8 cellular contexts compared by ENCODE assay signal in the genomic region with DNA sequence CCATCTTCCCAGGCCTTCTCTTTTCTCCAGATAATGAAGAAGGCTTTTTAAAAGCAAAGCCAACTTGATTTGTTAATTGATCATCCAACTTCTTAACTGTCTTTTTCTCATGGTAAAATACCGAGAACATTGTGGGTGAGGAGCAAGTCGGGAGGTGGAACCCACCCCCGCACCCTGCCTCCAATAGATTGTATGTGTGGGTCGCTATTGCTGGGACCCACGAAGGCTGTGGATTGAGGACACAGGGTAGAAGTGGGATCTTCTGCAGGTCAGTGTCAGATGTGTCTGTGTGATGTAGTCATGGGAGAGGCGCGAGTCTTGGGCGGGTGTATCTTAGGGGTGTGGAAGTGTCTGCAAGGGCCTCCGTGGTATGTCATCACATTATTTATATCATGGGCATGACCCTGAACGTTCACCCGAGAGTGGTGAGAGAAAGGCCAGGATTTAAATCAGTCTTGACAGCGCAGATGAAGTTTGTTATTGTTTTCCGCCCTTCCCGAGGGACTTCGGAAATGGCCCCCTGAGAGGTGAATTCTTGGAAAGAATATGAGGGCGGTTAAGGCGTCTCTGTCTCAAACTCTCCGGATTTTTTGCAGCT. TPM values are rescaled to one million over a fixed set of nuclear protein-coding genes. Genes with fewer than 3 reads are reported as not detected.
DNase-seq lines count a peak whose midpoint lies in the region; ATAC-seq, FAIRE-seq and TF ChIP-seq lines count a peak whose summit lies in the region.

No MANE protein-coding gene starts in this region.

- H3K4me1 ChIP-seq in Loucy (ENCODE audit: insufficient read depth, low read length, poor library complexity, severe bottlenecking) (peaks cover 30% of the 10 kb centered on the region), heart left ventricle (peaks cover 0 to 25% (median 14%) of the 10 kb centered on the region in 12 donors)

- CTCF ChIA-PET in activated CD4-positive, alpha-beta T cell treated with anti-CD3 and anti-CD28 coated beads for 36 hours (lab: Charles Lee), result interaction anchor here (0.7 to 3.5 kb wide), 14 partner anchors 10 to 215 kb away, joined by 3 to 30 read pairs (median 4); a partner anchor contains a TSS
- CTCF ChIA-PET in activated naive CD4-positive, alpha-beta T cell treated with anti-CD3 and anti-CD28 coated beads for 36 hours (lab: Charles Lee), result interaction anchor here (0.9 to 3.6 kb wide), 17 partner anchors 8 to 98 kb away, joined by 3 to 57 read pairs (median 5); a partner anchor contains a TSS

- H3K27ac Mint-ChIP-seq in activated CD4-positive, alpha-beta T cell treated with anti-CD3 and anti-CD28 coated beads for 36 hours, result peak overlapping the region; percentile 94
- peak overlapping the region; percentile 91 for H3K27ac Mint-ChIP-seq in activated naive CD4-positive, alpha-beta T cell treated with anti-CD3 and anti-CD28 coated beads for 36 hours

- H3K27me3 ChIP-seq in Loucy (ENCODE audit: insufficient read depth, low read length, poor library complexity, severe bottlenecking), result no peaks in the 10 kb centered on the region
- no peaks in the 10 kb centered on the region for H3K27me3 ChIP-seq in heart left ventricle

- peak overlapping the region; percentile 67 for H3K4me2 ChIP-seq in Loucy (ENCODE audit: low read depth, low read length, poor library complexity, severe bottlenecking)

- H3K36me3 ChIP-seq in Loucy (ENCODE audit: insufficient read depth, low read length) (no peaks in the 10 kb centered on the region), heart left ventricle (no peaks in the 10 kb centered on the region)

- intact Hi-C loops in activated CD4-positive, alpha-beta T cell treated with anti-CD3 and anti-CD28 coated beads for 36 hours (cut with DNase I, micrococcal nuclease), result loop anchor here (5.0 to 10.0 kb wide), 2 partner anchors 54 to 1433 kb away; a partner anchor contains a TSS
- intact Hi-C loops in activated naive CD4-positive, alpha-beta T cell treated with anti-CD3 and anti-CD28 coated beads for 36 hours (cut with micrococcal nuclease), result loop anchor here (2.0 kb wide), 1 partner anchor 25 kb away; no protein-coding TSS in a partner anchor
- intact Hi-C loops in heart left ventricle (cut with DNase I), result loop anchor here in 8 of 10 donors (2.0 to 10.0 kb wide), 6 partner anchors 59 to 79 kb away; a partner anchor contains a TSS

- WGBS in heart left ventricle, 4 donors, result 14 to 15% (median 15%) methylated on average over 17 to 18 of the region's 18 CpGs

- H3K9me2 ChIP-seq in Loucy (replicated peaks; ENCODE audit: low read depth, low read length), result no peaks in the 10 kb centered on the region

- peak overlapping the region; percentile 91 for H3K4me3 ChIP-seq in Loucy (ENCODE audit: low read length, poor library complexity, severe bottlenecking)
- H3K4me3 ChIP-seq in heart left ventricle, result peak overlapping the region; percentile 69 to 95 (median 88)
- peak overlapping the region; percentile 79 for H3K4me3 ChIP-seq in retinal pigment epithelial cell (ENCODE audit: low read length)

- H3K4me3 Mint-ChIP-seq in activated CD4-positive, alpha-beta T cell treated with anti-CD3 and anti-CD28 coated beads for 36 hours, result peak overlapping the region; percentile 99
- peak overlapping the region; percentile 75 for H3K4me3 Mint-ChIP-seq in activated naive CD4-positive, alpha-beta T cell treated with anti-CD3 and anti-CD28 coated beads for 36 hours

- no peaks in the 10 kb centered on the region for H3K27me3 Mint-ChIP-seq in activated CD4-positive, alpha-beta T cell treated with anti-CD3 and anti-CD28 coated beads for 36 hours
- no peaks in the 10 kb centered on the region for H3K27me3 Mint-ChIP-seq in activated naive CD4-positive, alpha-beta T cell treated with anti-CD3 and anti-CD28 coated beads for 36 hours (ENCODE audit: low read depth)

- peak overlapping the region; percentile 70 for H2AFZ ChIP-seq in Loucy (ENCODE audit: low read length)

- peaks cover 12% of the 10 kb centered on the region for H3K36me3 Mint-ChIP-seq in activated CD4-positive, alpha-beta T cell treated with anti-CD3 and anti-CD28 coated beads for 36 hours (ENCODE audit: low read depth)
- H3K36me3 Mint-ChIP-seq in activated naive CD4-positive, alpha-beta T cell treated with anti-CD3 and anti-CD28 coated beads for 36 hours (ENCODE audit: low read depth), result peaks cover 8% of the 10 kb centered on the region

- peak; percentile 40 for DNase-seq in activated CD4-positive, alpha-beta T cell treated with anti-CD3 and anti-CD28 coated beads for 36 hours
- DNase-seq in activated CD4-positive, alpha-beta T cell treated with anti-CD3 and anti-CD28 coated beads for 1 hour, result no peak
- peak; percentile 39 for DNase-seq in activated naive CD4-positive, alpha-beta T cell treated with anti-CD3 and anti-CD28 coated beads for 36 hours
- DNase-seq in heart left ventricle (peak in 3 of 5 donors; percentile 27 to 54 (median 45)), retinal pigment epithelial cell (ENCODE audit: low read depth) (no peak), LoVo (ENCODE audit: low spot score) (no peak), RCC 7860 (ENCODE audit: low spot score) (no peak)

- TF ChIP-seq CTCF in Loucy (conservative IDR thresholded peaks at IDR 0.05; ENCODE audit: low read length) (no peak), heart left ventricle (IDR thresholded peaks at IDR 0.05) (no peak), retinal pigment epithelial cell (conservative IDR thresholded peaks at IDR 0.05; ENCODE audit: low read depth, low read length) (no peak)

- no peaks in the 10 kb centered on the region for H3F3A ChIP-seq in Loucy (ENCODE audit: low read depth)

- H3K27ac ChIP-seq in heart left ventricle, result peak overlapping the region; percentile 49 to 90 (median 80)

- POLR2A ChIA-PET in activated CD4-positive, alpha-beta T cell treated with anti-CD3 and anti-CD28 coated beads for 36 hours (lab: Charles Lee), result interaction anchor here (0.5 to 2.2 kb wide), 9 partner anchors 29 to 204 kb away, joined by 3 to 13 read pairs (median 3); no protein-coding TSS in a partner anchor

- peaks cover 38% of the 10 kb centered on the region for H3K79me2 ChIP-seq in Loucy (ENCODE audit: insufficient read depth, low read length)

- H3K9me3 Mint-ChIP-seq in activated CD4-positive, alpha-beta T cell treated with anti-CD3 and anti-CD28 coated beads for 36 hours (ENCODE audit: low read depth), result no peaks in the 10 kb centered on the region
- no peaks in the 10 kb centered on the region for H3K9me3 Mint-ChIP-seq in activated naive CD4-positive, alpha-beta T cell treated with anti-CD3 and anti-CD28 coated beads for 36 hours

- ATAC-seq in activated CD4-positive, alpha-beta T cell treated with anti-CD3 and anti-CD28 coated beads for 36 hours, result peak; percentile 31
- peak; percentile 58 to 70 (median 62) for ATAC-seq in heart left ventricle

- FAIRE-seq in RCC 7860 (lab: Jason Lieb, UNC), result no peak

- peak overlapping the region; percentile 60 for H3K9ac ChIP-seq in Loucy (ENCODE audit: low read depth, low read length, poor library complexity, severe bottlenecking)

- H4K20me1 ChIP-seq in Loucy (ENCODE audit: insufficient read depth, low read length, poor library complexity, severe bottlenecking), result peaks cover 4% of the 10 kb centered on the region

- H3K4me1 Mint-ChIP-seq in activated CD4-positive, alpha-beta T cell treated with anti-CD3 and anti-CD28 coated beads for 36 hours, result peaks cover 39% of the 10 kb centered on the region
- peaks cover 33% of the 10 kb centered on the region for H3K4me1 Mint-ChIP-seq in activated naive CD4-positive, alpha-beta T cell treated with anti-CD3 and anti-CD28 coated beads for 36 hours (ENCODE audit: low read depth)

- TF ChIP-seq POLR2A in heart left ventricle (IDR thresholded peaks at IDR 0.05), result no peak

- no peaks in the 10 kb centered on the region for H3K9me3 ChIP-seq in Loucy (ENCODE audit: insufficient read depth, low read depth, low read length)
- no peaks in the 10 kb centered on the region for H3K9me3 ChIP-seq in heart left ventricle

RNA-seq across cellular contexts. Expression of a gene that starts 0.5 kb away (rescaled TPM):
- total RNA-seq in activated CD4-positive, alpha-beta T cell treated with anti-CD3 and anti-CD28 coated beads for 36 hours, result 1 to 10 TPM; 9.0 to 9.1 TPM
- 1 to 10 TPM; 6.8 to 9.2 TPM for total RNA-seq in activated naive CD4-positive, alpha-beta T cell treated with anti-CD3 and anti-CD28 coated beads for 36 hours
- 1 to 10 TPM; 1.8 to 7.5 (median 3.6) TPM for total RNA-seq in heart left ventricle
- 1 to 10 TPM; 1.3 to 3.7 TPM for polyA plus RNA-seq in heart left ventricle

RNA-seq across cellular contexts. Expression of a gene that starts 58.7 kb away (rescaled TPM):
- 1 to 10 TPM; 2.2 to 3.6 TPM for total RNA-seq in activated CD4-positive, alpha-beta T cell treated with anti-CD3 and anti-CD28 coated beads for 36 hours
- 1 to 10 TPM; 1.2 to 3.1 TPM for total RNA-seq in activated naive CD4-positive, alpha-beta T cell treated with anti-CD3 and anti-CD28 coated beads for 36 hours
- total RNA-seq in heart left ventricle, result 10 to 100 TPM in 1 of 9 donors, 1 to 10 TPM in 8; 2.8 to 14.4 (median 5.2) TPM
- 1 to 10 TPM; 2.6 to 4.3 TPM for polyA plus RNA-seq in heart left ventricle

Comparison
In these comparisons a context has a peak if more than half of its experiments do, and no peak if none do; other contexts are left out.
1. DNase-seq: peak in activated CD4-positive, alpha-beta T cell treated with anti-CD3 and anti-CD28 coated beads for 36 hours (single experiment), activated naive CD4-positive, alpha-beta T cell treated with anti-CD3 and anti-CD28 coated beads for 36 hours (single experiment) and heart left ventricle (3 of 5); none in activated CD4-positive, alpha-beta T cell treated with anti-CD3 and anti-CD28 coated beads for 1 hour (single experiment), retinal pigment epithelial cell (single experiment), LoVo (single experiment) and RCC 7860 (single experiment).
2. Peak in every context shown above with its lines, with median percentiles within 50 percentile points of each other: H3K4me3 ChIP-seq.